Comparison of ENCODE assay signal across 1 cellular context in genomic region chr1:9332513-9333143, GRCh38.
TF ChIP-seq lines count a peak whose summit lies in the region.

No MANE protein-coding gene starts in this region.

TF ChIP-seq in SK-N-SH treated with all-trans-retinoic acid at 6 μM for 48 hours, 23 proteins besides CTCF, POLR2A, EP300 and RAD21 (continued from another document):
- TF ChIP-seq PATZ1 (CRISPR knock-in tag; IDR thresholded peaks at IDR 0.05; ENCODE audit: borderline replicate concordance) (no peak), ESRRG (CRISPR knock-in tag; IDR thresholded peaks at IDR 0.05) (no peak)
- TF ChIP-seq, protein P1, sequence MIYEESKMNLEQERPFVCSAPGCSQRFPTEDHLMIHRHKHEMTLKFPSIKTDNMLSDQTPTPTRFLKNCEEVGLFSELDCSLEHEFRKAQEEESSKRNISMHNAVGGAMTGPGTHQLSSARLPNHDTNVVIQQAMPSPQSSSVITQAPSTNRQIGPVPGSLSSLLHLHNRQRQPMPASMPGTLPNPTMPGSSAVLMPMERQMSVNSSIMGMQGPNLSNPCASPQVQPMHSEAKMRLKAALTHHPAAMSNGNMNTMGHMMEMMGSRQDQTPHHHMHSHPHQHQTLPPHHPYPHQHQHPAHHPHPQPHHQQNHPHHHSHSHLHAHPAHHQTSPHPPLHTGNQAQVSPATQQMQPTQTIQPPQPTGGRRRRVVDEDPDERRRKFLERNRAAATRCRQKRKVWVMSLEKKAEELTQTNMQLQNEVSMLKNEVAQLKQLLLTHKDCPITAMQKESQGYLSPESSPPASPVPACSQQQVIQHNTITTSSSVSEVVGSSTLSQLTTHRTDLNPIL (CRISPR knock-in tag; IDR thresholded peaks at IDR 0.05; ENCODE audit: low read depth) = no peak
